In the genomic region with DNA sequence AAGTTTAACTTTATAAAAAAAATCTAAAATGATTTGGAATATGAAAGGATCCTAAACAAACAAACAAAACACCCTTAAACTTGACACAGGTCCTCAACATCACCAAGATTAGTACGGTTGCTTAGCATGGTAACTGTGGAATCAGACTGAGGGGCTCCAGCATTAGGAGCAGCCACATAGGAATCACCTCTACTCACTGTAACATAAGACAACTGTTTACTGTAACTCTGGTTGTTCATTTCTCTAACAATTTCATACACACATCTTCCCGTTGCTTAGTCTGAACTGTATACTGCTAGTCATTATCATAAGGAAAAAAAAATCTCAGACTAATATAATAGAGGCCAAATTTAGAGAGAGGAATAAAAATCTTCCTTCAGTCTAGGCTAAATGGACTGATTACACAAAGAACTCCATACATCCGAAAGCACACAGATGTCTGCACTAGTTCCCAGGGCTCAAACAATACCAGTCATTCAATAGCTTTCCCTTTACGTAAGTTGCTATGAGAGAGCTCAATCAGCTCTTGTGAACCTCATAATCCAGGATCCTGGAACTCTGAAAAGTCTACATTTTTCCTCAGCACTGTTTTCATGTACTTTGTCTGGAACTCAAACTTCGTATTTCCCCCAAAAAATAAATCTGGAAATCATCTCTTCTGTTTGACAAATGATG, we compare ENCODE assay signal across 1 cellular context.
A peak's percentile ranks its signal among the peaks of the same experiment; 100 is the strongest.
TF ChIP-seq lines count a peak whose summit lies in the region.

No MANE protein-coding gene starts in this region.

TF ChIP-seq in HepG2, 621 proteins besides CTCF, POLR2A, EP300 and RAD21 (continued from another document and continues in another):
- TF ChIP-seq CENPT (CRISPR knock-in tag; IDR thresholded peaks at IDR 0.05; ENCODE audit: low read depth), result no peak
- TF ChIP-seq ZNF547 (CRISPR knock-in tag; IDR thresholded peaks at IDR 0.05), result no peak
- TF ChIP-seq, protein P1, sequence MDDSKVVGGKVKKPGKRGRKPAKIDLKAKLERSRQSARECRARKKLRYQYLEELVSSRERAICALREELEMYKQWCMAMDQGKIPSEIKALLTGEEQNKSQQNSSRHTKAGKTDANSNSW (CRISPR knock-in tag; IDR thresholded peaks at IDR 0.05; ENCODE audit: borderline replicate concordance), result no peak
- 0 out of 2 replicates have a peak, but pooled peaks have one; percentile 29 for TF ChIP-seq MIER2 (CRISPR knock-in tag; IDR thresholded peaks at IDR 0.05)
- TF ChIP-seq, protein P2, sequence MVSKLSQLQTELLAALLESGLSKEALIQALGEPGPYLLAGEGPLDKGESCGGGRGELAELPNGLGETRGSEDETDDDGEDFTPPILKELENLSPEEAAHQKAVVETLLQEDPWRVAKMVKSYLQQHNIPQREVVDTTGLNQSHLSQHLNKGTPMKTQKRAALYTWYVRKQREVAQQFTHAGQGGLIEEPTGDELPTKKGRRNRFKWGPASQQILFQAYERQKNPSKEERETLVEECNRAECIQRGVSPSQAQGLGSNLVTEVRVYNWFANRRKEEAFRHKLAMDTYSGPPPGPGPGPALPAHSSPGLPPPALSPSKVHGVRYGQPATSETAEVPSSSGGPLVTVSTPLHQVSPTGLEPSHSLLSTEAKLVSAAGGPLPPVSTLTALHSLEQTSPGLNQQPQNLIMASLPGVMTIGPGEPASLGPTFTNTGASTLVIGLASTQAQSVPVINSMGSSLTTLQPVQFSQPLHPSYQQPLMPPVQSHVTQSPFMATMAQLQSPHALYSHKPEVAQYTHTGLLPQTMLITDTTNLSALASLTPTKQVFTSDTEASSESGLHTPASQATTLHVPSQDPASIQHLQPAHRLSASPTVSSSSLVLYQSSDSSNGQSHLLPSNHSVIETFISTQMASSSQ (IDR thresholded peaks at IDR 0.05; ENCODE audit: low read depth), result no peak
- TF ChIP-seq, protein P2 (CRISPR knock-in tag; IDR thresholded peaks at IDR 0.05; ENCODE audit: borderline replicate concordance), result no peak
- TF ChIP-seq SNRNP70 (IDR thresholded peaks at IDR 0.05; ENCODE audit: low read depth, low read length), result no peak
- 0 out of 2 replicates have a peak, but pooled peaks have one; percentile 27 for TF ChIP-seq ELF4 (CRISPR knock-in tag; IDR thresholded peaks at IDR 0.05; ENCODE audit: borderline replicate concordance)
- TF ChIP-seq SATB2 (CRISPR knock-in tag; IDR thresholded peaks at IDR 0.05), result no peak
- TF ChIP-seq, protein P3, sequence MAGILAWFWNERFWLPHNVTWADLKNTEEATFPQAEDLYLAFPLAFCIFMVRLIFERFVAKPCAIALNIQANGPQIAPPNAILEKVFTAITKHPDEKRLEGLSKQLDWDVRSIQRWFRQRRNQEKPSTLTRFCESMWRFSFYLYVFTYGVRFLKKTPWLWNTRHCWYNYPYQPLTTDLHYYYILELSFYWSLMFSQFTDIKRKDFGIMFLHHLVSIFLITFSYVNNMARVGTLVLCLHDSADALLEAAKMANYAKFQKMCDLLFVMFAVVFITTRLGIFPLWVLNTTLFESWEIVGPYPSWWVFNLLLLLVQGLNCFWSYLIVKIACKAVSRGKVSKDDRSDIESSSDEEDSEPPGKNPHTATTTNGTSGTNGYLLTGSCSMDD (CRISPR knock-in tag; IDR thresholded peaks at IDR 0.05), result no peak
- peak; percentile 80 for TF ChIP-seq BCL6 (CRISPR knock-in tag; IDR thresholded peaks at IDR 0.05)
- TF ChIP-seq, protein P4, sequence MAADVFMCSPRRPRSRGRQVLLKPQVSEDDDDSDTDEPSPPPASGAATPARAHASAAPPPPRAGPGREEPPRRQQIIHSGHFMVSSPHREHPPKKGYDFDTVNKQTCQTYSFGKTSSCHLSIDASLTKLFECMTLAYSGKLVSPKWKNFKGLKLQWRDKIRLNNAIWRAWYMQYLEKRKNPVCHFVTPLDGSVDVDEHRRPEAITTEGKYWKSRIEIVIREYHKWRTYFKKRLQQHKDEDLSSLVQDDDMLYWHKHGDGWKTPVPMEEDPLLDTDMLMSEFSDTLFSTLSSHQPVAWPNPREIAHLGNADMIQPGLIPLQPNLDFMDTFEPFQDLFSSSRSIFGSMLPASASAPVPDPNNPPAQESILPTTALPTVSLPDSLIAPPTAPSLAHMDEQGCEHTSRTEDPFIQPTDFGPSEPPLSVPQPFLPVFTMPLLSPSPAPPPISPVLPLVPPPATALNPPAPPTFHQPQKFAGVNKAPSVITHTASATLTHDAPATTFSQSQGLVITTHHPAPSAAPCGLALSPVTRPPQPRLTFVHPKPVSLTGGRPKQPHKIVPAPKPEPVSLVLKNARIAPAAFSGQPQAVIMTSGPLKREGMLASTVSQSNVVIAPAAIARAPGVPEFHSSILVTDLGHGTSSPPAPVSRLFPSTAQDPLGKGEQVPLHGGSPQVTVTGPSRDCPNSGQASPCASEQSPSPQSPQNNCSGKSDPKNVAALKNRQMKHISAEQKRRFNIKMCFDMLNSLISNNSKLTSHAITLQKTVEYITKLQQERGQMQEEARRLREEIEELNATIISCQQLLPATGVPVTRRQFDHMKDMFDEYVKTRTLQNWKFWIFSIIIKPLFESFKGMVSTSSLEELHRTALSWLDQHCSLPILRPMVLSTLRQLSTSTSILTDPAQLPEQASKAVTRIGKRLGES (CRISPR knock-in tag; IDR thresholded peaks at IDR 0.05; ENCODE audit: borderline replicate concordance), result no peak
- TF ChIP-seq, protein P5, sequence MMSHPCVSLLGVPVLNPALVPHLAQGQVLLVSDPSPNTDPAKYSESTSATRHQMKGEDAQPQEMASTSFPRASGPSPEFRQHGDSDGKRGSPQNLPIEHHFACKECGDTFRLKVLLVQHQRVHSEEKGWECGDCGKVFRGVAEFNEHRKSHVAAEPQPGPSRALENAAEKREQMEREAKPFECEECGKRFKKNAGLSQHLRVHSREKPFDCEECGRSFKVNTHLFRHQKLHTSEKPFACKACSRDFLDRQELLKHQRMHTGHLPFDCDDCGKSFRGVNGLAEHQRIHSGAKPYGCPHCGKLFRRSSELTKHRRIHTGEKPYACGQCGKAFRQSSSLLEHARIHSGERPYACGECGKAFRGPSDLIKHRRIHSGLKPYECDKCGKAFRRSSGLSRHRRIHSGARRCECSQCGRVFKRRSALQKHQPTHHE (CRISPR knock-in tag; IDR thresholded peaks at IDR 0.05; ENCODE audit: borderline replicate concordance), result no peak
- no peak for TF ChIP-seq ZNF782 (CRISPR knock-in tag; IDR thresholded peaks at IDR 0.05; ENCODE audit: borderline replicate concordance)
- TF ChIP-seq ZNF761 (CRISPR knock-in tag; conservative IDR thresholded peaks at IDR 0.05), result no peak
- TF ChIP-seq NFYC (CRISPR knock-in tag; IDR thresholded peaks at IDR 0.05), result no peak
- no peak for TF ChIP-seq FOSL2 (CRISPR knock-in tag; IDR thresholded peaks at IDR 0.05)
- TF ChIP-seq, protein P6, sequence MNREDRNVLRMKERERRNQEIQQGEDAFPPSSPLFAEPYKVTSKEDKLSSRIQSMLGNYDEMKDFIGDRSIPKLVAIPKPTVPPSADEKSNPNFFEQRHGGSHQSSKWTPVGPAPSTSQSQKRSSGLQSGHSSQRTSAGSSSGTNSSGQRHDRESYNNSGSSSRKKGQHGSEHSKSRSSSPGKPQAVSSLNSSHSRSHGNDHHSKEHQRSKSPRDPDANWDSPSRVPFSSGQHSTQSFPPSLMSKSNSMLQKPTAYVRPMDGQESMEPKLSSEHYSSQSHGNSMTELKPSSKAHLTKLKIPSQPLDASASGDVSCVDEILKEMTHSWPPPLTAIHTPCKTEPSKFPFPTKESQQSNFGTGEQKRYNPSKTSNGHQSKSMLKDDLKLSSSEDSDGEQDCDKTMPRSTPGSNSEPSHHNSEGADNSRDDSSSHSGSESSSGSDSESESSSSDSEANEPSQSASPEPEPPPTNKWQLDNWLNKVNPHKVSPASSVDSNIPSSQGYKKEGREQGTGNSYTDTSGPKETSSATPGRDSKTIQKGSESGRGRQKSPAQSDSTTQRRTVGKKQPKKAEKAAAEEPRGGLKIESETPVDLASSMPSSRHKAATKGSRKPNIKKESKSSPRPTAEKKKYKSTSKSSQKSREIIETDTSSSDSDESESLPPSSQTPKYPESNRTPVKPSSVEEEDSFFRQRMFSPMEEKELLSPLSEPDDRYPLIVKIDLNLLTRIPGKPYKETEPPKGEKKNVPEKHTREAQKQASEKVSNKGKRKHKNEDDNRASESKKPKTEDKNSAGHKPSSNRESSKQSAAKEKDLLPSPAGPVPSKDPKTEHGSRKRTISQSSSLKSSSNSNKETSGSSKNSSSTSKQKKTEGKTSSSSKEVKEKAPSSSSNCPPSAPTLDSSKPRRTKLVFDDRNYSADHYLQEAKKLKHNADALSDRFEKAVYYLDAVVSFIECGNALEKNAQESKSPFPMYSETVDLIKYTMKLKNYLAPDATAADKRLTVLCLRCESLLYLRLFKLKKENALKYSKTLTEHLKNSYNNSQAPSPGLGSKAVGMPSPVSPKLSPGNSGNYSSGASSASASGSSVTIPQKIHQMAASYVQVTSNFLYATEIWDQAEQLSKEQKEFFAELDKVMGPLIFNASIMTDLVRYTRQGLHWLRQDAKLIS (CRISPR knock-in tag; IDR thresholded peaks at IDR 0.05), result no peak
- TF ChIP-seq HNF4G (IDR thresholded peaks at IDR 0.05; ENCODE audit: borderline replicate concordance, low read depth, low read length), result peak; percentile 27; the same call in 1 of the 2 replicates
- TF ChIP-seq HNF4G (CRISPR knock-in tag; IDR thresholded peaks at IDR 0.05; ENCODE audit: borderline replicate concordance, low read depth), result no peak
- TF ChIP-seq XRCC5 (optimal IDR thresholded peaks at IDR 0.05; ENCODE audit: low read length), result no peak
- TF ChIP-seq ZNF451 (CRISPR knock-in tag; IDR thresholded peaks at IDR 0.05), result no peak
- no peak for TF ChIP-seq ZNF850 (CRISPR knock-in tag; conservative IDR thresholded peaks at IDR 0.05)
- TF ChIP-seq, protein P7, sequence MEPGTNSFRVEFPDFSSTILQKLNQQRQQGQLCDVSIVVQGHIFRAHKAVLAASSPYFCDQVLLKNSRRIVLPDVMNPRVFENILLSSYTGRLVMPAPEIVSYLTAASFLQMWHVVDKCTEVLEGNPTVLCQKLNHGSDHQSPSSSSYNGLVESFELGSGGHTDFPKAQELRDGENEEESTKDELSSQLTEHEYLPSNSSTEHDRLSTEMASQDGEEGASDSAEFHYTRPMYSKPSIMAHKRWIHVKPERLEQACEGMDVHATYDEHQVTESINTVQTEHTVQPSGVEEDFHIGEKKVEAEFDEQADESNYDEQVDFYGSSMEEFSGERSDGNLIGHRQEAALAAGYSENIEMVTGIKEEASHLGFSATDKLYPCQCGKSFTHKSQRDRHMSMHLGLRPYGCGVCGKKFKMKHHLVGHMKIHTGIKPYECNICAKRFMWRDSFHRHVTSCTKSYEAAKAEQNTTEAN (CRISPR knock-in tag; conservative IDR thresholded peaks at IDR 0.05), result no peak
- TF ChIP-seq NR2F2 (IDR thresholded peaks at IDR 0.05; ENCODE audit: borderline replicate concordance, low read depth), result no peak
- TF ChIP-seq ZNF207 (IDR thresholded peaks at IDR 0.05; ENCODE audit: borderline replicate concordance), result no peak
- TF ChIP-seq ZNF256 (CRISPR knock-in tag; conservative IDR thresholded peaks at IDR 0.05), result no peak
- TF ChIP-seq, protein P8, sequence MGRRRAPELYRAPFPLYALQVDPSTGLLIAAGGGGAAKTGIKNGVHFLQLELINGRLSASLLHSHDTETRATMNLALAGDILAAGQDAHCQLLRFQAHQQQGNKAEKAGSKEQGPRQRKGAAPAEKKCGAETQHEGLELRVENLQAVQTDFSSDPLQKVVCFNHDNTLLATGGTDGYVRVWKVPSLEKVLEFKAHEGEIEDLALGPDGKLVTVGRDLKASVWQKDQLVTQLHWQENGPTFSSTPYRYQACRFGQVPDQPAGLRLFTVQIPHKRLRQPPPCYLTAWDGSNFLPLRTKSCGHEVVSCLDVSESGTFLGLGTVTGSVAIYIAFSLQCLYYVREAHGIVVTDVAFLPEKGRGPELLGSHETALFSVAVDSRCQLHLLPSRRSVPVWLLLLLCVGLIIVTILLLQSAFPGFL (CRISPR knock-in tag; IDR thresholded peaks at IDR 0.05), result no peak
- no peak for TF ChIP-seq RFXANK (CRISPR knock-in tag; IDR thresholded peaks at IDR 0.05)
- TF ChIP-seq ZNF329 (CRISPR knock-in tag; IDR thresholded peaks at IDR 0.05; ENCODE audit: low read depth), result no peak
- TF ChIP-seq, protein P9, sequence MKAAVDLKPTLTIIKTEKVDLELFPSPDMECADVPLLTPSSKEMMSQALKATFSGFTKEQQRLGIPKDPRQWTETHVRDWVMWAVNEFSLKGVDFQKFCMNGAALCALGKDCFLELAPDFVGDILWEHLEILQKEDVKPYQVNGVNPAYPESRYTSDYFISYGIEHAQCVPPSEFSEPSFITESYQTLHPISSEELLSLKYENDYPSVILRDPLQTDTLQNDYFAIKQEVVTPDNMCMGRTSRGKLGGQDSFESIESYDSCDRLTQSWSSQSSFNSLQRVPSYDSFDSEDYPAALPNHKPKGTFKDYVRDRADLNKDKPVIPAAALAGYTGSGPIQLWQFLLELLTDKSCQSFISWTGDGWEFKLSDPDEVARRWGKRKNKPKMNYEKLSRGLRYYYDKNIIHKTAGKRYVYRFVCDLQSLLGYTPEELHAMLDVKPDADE (CRISPR knock-in tag; IDR thresholded peaks at IDR 0.05), result no peak
- TF ChIP-seq, protein P10, sequence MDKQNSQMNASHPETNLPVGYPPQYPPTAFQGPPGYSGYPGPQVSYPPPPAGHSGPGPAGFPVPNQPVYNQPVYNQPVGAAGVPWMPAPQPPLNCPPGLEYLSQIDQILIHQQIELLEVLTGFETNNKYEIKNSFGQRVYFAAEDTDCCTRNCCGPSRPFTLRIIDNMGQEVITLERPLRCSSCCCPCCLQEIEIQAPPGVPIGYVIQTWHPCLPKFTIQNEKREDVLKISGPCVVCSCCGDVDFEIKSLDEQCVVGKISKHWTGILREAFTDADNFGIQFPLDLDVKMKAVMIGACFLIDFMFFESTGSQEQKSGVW (CRISPR knock-in tag; IDR thresholded peaks at IDR 0.05; ENCODE audit: borderline replicate concordance), result no peak
- TF ChIP-seq, protein P11, sequence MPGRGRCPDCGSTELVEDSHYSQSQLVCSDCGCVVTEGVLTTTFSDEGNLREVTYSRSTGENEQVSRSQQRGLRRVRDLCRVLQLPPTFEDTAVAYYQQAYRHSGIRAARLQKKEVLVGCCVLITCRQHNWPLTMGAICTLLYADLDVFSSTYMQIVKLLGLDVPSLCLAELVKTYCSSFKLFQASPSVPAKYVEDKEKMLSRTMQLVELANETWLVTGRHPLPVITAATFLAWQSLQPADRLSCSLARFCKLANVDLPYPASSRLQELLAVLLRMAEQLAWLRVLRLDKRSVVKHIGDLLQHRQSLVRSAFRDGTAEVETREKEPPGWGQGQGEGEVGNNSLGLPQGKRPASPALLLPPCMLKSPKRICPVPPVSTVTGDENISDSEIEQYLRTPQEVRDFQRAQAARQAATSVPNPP (CRISPR knock-in tag; IDR thresholded peaks at IDR 0.05), result no peak
- no peak for TF ChIP-seq ZNF577 (CRISPR knock-in tag; IDR thresholded peaks at IDR 0.05; ENCODE audit: borderline replicate concordance, low read depth)
- no peak for TF ChIP-seq THAP11 (CRISPR knock-in tag; IDR thresholded peaks at IDR 0.05)
- TF ChIP-seq ZNF263 (CRISPR knock-in tag; IDR thresholded peaks at IDR 0.05), result no peak
- TF ChIP-seq ZNF224 (CRISPR knock-in tag; IDR thresholded peaks at IDR 0.05), result no peak
- no peak for TF ChIP-seq FOXJ3 (CRISPR knock-in tag; IDR thresholded peaks at IDR 0.05; ENCODE audit: borderline replicate concordance)
- TF ChIP-seq TMF1 (CRISPR knock-in tag; IDR thresholded peaks at IDR 0.05; ENCODE audit: low read depth), result no peak
- TF ChIP-seq STAG1 (CRISPR knock-in tag; IDR thresholded peaks at IDR 0.05), result no peak
- TF ChIP-seq PAF1 (CRISPR knock-in tag; IDR thresholded peaks at IDR 0.05), result no peak
